In the genomic region with DNA sequence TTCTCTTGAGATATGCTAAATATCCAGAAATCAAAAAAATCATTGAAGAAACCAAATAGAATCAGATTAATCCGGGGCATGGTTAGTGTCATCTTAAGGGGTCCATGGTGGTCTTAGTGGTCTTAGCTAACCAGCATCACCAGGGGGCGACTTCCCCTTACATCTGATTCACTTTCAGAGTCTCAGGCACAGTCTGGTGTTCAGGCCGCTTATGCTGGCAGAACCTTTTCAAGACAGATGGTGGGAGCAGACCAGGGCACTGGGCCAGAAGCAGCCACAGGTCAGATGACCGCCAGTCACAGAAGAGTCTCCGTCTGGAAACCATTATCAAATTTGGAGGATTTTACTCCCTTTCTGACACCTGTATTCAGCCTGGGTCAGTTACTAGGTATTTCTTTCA, we compare ENCODE assay signal across 19 cellular contexts.
DNase-seq lines count a peak whose midpoint lies in the region; ATAC-seq and TF ChIP-seq lines count a peak whose summit lies in the region.
"Had no signal": no experiment of that assay in that cellular context is flagged by ENCODE, and none has a peak within 500 bp of the region (broad histone marks: within the 10 kb centered on the region; RNA-seq: fewer than 3 reads in every experiment).

No MANE protein-coding gene starts in this region.

- H3K36me3 Mint-ChIP-seq in immature natural killer cell = no peaks in the 10 kb centered on the region
- H3K36me3 Mint-ChIP-seq: naive thymus-derived CD4-positive, alpha-beta T cell; stimulated activated naive B cell treated with anti-CD40 and anti-IgM and Interleukin-4, amounts not matched to agents 10 μg/mL and 1 μg/mL and 100 μg/mL, for 72 hours had no signal

- no peak for TF ChIP-seq POLR2A in testis (IDR thresholded peaks at IDR 0.05)

- H3K4me3 Mint-ChIP-seq in immature natural killer cell = no peak overlapping the region
- H3K4me3 Mint-ChIP-seq: B cell; naive thymus-derived CD4-positive, alpha-beta T cell; stimulated activated naive B cell treated with anti-CD40 and anti-IgM and Interleukin-4, amounts not matched to agents 10 μg/mL and 1 μg/mL and 100 μg/mL, for 72 hours had no signal

- no peak for DNase-seq in DND-41
- peak; percentile 44 for DNase-seq in iPS-NIHi11 (ENCODE audit: low spot score)
- DNase-seq in testis = no peak
- DNase-seq in immature natural killer cell = no peak
- DNase-seq: activated CD8-positive, alpha-beta memory T cell treated with anti-CD3 and anti-CD28 coated beads for 24 hours; activated gamma-delta T cell treated with Interleukin-2 at 50 U/mL for 16 hours; effector memory CD4-positive, alpha-beta T cell; HCEC 1CT; left cardiac atrium; naive thymus-derived CD4-positive, alpha-beta T cell; stimulated activated CD4-positive, alpha-beta T cell treated with anti-CD3 and anti-CD28 coated beads, Interleukin-4, amount 100 ng/mL, for 1 hour; stimulated activated naive B cell treated with anti-CD40 and anti-IgM and Interleukin-4, amounts not matched to agents 10 μg/mL and 1 μg/mL and 100 μg/mL, for 72 hours; uterus had no signal

- no peaks in the 10 kb centered on the region for H3K36me3 ChIP-seq in DND-41 (ENCODE audit: insufficient read depth, low read length)
- H3K36me3 ChIP-seq in Loucy (ENCODE audit: insufficient read depth, low read length) = no peaks in the 10 kb centered on the region
- no peaks in the 10 kb centered on the region for H3K36me3 ChIP-seq in testis (ENCODE audit: low read depth, missing control alignments)
- H3K36me3 ChIP-seq: uterus had no signal

- peaks cover 0 to 2% (median 0%) of the 10 kb centered on the region in 3 donors for H3K27me3 Mint-ChIP-seq in immature natural killer cell (ENCODE audit: low read depth in 3 of 3)
- H3K27me3 Mint-ChIP-seq: B cell; naive thymus-derived CD4-positive, alpha-beta T cell; stimulated activated naive B cell treated with anti-CD40 and anti-IgM and Interleukin-4, amounts not matched to agents 10 μg/mL and 1 μg/mL and 100 μg/mL, for 72 hours had no signal

- H3K27ac Mint-ChIP-seq in immature natural killer cell = no peak overlapping the region
- H3K27ac Mint-ChIP-seq: B cell; naive thymus-derived CD4-positive, alpha-beta T cell; stimulated activated naive B cell treated with anti-CD40 and anti-IgM and Interleukin-4, amounts not matched to agents 10 μg/mL and 1 μg/mL and 100 μg/mL, for 72 hours had no signal

- H3K4me1 ChIP-seq in DND-41 (ENCODE audit: insufficient read depth, low read length) (no peaks in the 10 kb centered on the region), Loucy (ENCODE audit: insufficient read depth, low read length, poor library complexity, severe bottlenecking) (no peaks in the 10 kb centered on the region), testis (no peaks in the 10 kb centered on the region)
- H3K4me1 ChIP-seq: uterus had no signal

- ATAC-seq in DND-41 (ENCODE audit: insufficient read depth, low read depth) (no peak), SK-N-SH treated with all-trans-retinoic acid at 6 μM for 48 hours (no peak; the same call in 2 of the 3 replicates), GM21515 (IDR thresholded peaks at IDR 0.05; ENCODE audit: unreplicated experiment) (no peak), HG03571 (IDR thresholded peaks at IDR 0.05; ENCODE audit: unreplicated experiment) (no peak)
- ATAC-seq: left cardiac atrium; naive thymus-derived CD4-positive, alpha-beta T cell; right cardiac atrium; stimulated activated naive B cell treated with anti-CD40 and anti-IgM and Interleukin-4, amounts not matched to agents 10 μg/mL and 1 μg/mL and 100 μg/mL, for 72 hours had no signal

- H3K27me3 ChIP-seq in DND-41 (ENCODE audit: insufficient read depth, low read length, poor library complexity) (no peaks in the 10 kb centered on the region), Loucy (ENCODE audit: insufficient read depth, low read length, poor library complexity, severe bottlenecking) (no peaks in the 10 kb centered on the region), testis (no peaks in the 10 kb centered on the region)
- H3K27me3 ChIP-seq: uterus had no signal

- H2AFZ ChIP-seq in DND-41 (ENCODE audit: low read depth, low read length) = no peak overlapping the region
- H2AFZ ChIP-seq in Loucy (ENCODE audit: low read length) = peak overlapping the region; percentile 62

- H3K9ac ChIP-seq in DND-41 (ENCODE audit: low read depth, low read length) (no peak overlapping the region), Loucy (ENCODE audit: low read depth, low read length, poor library complexity, severe bottlenecking) (no peak overlapping the region)

- WGBS in testis, 2 donors = 68 to 72% methylated on average over 5 of the region's 5 CpGs

- no peak overlapping the region for H3K27ac ChIP-seq in DND-41 (ENCODE audit: low read length)
- H3K27ac ChIP-seq in testis = no peak overlapping the region
- H3K27ac ChIP-seq: uterus had no signal

- no peaks in the 10 kb centered on the region for H3K9me2 ChIP-seq in Loucy (replicated peaks; ENCODE audit: low read depth, low read length)

- H3K9me3 ChIP-seq in DND-41 (ENCODE audit: insufficient read depth, low read length, severe bottlenecking) = no peaks in the 10 kb centered on the region
- no peaks in the 10 kb centered on the region for H3K9me3 ChIP-seq in Loucy (ENCODE audit: insufficient read depth, low read depth, low read length)
- H3K9me3 ChIP-seq in testis = no peaks in the 10 kb centered on the region
- H3K9me3 ChIP-seq: uterus had no signal

- H3K4me3 ChIP-seq in DND-41 (ENCODE audit: low read depth in 1 of 2, low read length in 2 of 2) = no peak overlapping the region
- no peak overlapping the region for H3K4me3 ChIP-seq in Loucy (ENCODE audit: low read length, poor library complexity, severe bottlenecking)
- H3K4me3 ChIP-seq in testis = no peak overlapping the region
- H3K4me3 ChIP-seq: uterus had no signal

- no peaks in the 10 kb centered on the region for H3K4me1 Mint-ChIP-seq in immature natural killer cell
- H3K4me1 Mint-ChIP-seq: B cell; naive thymus-derived CD4-positive, alpha-beta T cell; stimulated activated naive B cell treated with anti-CD40 and anti-IgM and Interleukin-4, amounts not matched to agents 10 μg/mL and 1 μg/mL and 100 μg/mL, for 72 hours had no signal

- peaks cover 0 to 17% (median 6%) of the 10 kb centered on the region in 6 donors for H3K9me3 Mint-ChIP-seq in immature natural killer cell
- H3K9me3 Mint-ChIP-seq: stimulated activated naive B cell treated with anti-CD40 and anti-IgM and Interleukin-4, amounts not matched to agents 10 μg/mL and 1 μg/mL and 100 μg/mL, for 72 hours had no signal

- TF ChIP-seq CTCF in DND-41 (IDR thresholded peaks at IDR 0.05; ENCODE audit: borderline replicate concordance, extremely low read depth, low read length, poor library complexity, severe bottlenecking) = peak; percentile 36
- peak; percentile 75 for TF ChIP-seq CTCF in Loucy (conservative IDR thresholded peaks at IDR 0.05; ENCODE audit: low read length)
- TF ChIP-seq CTCF in testis (IDR thresholded peaks at IDR 0.05) = no peak

- H3K79me2 ChIP-seq in DND-41 (ENCODE audit: insufficient read depth, low read length) = no peaks in the 10 kb centered on the region
- no peaks in the 10 kb centered on the region for H3K79me2 ChIP-seq in Loucy (ENCODE audit: insufficient read depth, low read length)

- H3K4me2 ChIP-seq in DND-41 (ENCODE audit: insufficient read depth, low read length) = no peak overlapping the region
- H3K4me2 ChIP-seq in Loucy (ENCODE audit: low read depth, low read length, poor library complexity, severe bottlenecking) = no peak overlapping the region

- H3F3A ChIP-seq in Loucy (ENCODE audit: low read depth) = no peaks in the 10 kb centered on the region

- intact Hi-C loops in testis (cut with DNase I; ENCODE audit: low total_unique reads) = no loop called here

- H4K20me1 ChIP-seq in DND-41 (ENCODE audit: insufficient read depth, low read length) (no peaks in the 10 kb centered on the region), Loucy (ENCODE audit: insufficient read depth, low read length, poor library complexity, severe bottlenecking) (no peaks in the 10 kb centered on the region)

TF ChIP-seq in SK-N-SH treated with all-trans-retinoic acid at 6 μM for 48 hours, 23 proteins besides CTCF, POLR2A, EP300 and RAD21:
- TF ChIP-seq BACH2 (CRISPR knock-in tag; IDR thresholded peaks at IDR 0.05; ENCODE audit: borderline replicate concordance) (no peak), TCF4 (CRISPR knock-in tag; IDR thresholded peaks at IDR 0.05; ENCODE audit: borderline replicate concordance) (peak; percentile 52; the same call in 1 of the 2 replicates)

Comparison
In these comparisons a context has a peak if more than half of its experiments do, and no peak if none do; other contexts are left out.
1. CTCF ChIP-seq: peak in DND-41 (single experiment) and Loucy (single experiment); none in testis (0 of 3).